In the genomic region with DNA sequence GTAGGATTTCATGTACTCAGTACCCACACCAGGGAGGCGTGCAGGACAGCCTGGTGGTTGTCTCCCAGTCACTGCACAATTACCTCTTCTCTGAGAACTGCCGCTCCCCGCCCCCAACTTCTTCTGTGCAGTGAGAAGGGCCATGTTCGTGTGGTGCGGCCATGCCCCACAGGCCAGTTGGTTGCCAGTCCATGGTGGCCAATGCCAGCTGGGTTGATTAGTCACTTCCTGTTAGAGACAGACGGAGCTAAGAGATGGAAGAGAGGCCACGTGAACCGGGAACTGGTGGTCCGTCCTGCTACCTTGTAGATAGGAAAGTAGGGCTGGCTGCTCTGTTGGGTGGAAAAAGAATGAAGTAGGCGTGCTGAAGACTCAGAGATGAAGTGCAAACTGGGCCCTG, we compare ENCODE assay signal across 22 cellular contexts.
"Had no signal": no experiment of that assay in that cellular context is flagged by ENCODE, and none has a peak within 500 bp of the region (broad histone marks: within the 10 kb centered on the region; RNA-seq: fewer than 3 reads in every experiment).

No MANE protein-coding gene starts in this region.

- H3K4me3 ChIP-seq: heart left ventricle, lung, pancreas, prostate gland, right lobe of liver, spleen, testis, tibial nerve, upper lobe of right lung, vagina had no signal

- H3K4me3 Mint-ChIP-seq: naive thymus-derived CD4-positive, alpha-beta T cell; neural crest cell; stimulated activated memory B cell treated with anti-CD40 and anti-IgM and Interleukin-4, amounts not matched to agents 10 μg/mL and 1 μg/mL and 100 μg/mL, for 72 hours; stimulated activated naive CD8-positive, alpha-beta T cell treated with anti-CD3 and anti-CD28 coated beads, Interleukin-15, Interleukin-2, amounts not matched to agents 100 ng/mL and 50 ng/mL, for 24 hours had no signal

- H3K9me3 Mint-ChIP-seq: stimulated activated memory B cell treated with anti-CD40 and anti-IgM and Interleukin-4, amounts not matched to agents 10 μg/mL and 1 μg/mL and 100 μg/mL, for 72 hours; stimulated activated naive CD8-positive, alpha-beta T cell treated with anti-CD3 and anti-CD28 coated beads, Interleukin-15, Interleukin-2, amounts not matched to agents 100 ng/mL and 50 ng/mL, for 24 hours had no signal

- H3K4me1 Mint-ChIP-seq: naive thymus-derived CD4-positive, alpha-beta T cell; stimulated activated memory B cell treated with anti-CD40 and anti-IgM and Interleukin-4, amounts not matched to agents 10 μg/mL and 1 μg/mL and 100 μg/mL, for 72 hours had no signal

- H3K4me1 ChIP-seq: heart left ventricle, pancreas, prostate gland, right lobe of liver, testis, tibial nerve, upper lobe of right lung, vagina had no signal

- H3K36me3 ChIP-seq: heart left ventricle, pancreas, prostate gland, right lobe of liver, spleen, tibial nerve, upper lobe of right lung, vagina had no signal

- H3K27me3 Mint-ChIP-seq: stimulated activated naive CD8-positive, alpha-beta T cell treated with anti-CD3 and anti-CD28 coated beads, Interleukin-15, Interleukin-2, amounts not matched to agents 100 ng/mL and 50 ng/mL, for 24 hours had no signal

- H3K36me3 Mint-ChIP-seq: naive thymus-derived CD4-positive, alpha-beta T cell; stimulated activated memory B cell treated with anti-CD40 and anti-IgM and Interleukin-4, amounts not matched to agents 10 μg/mL and 1 μg/mL and 100 μg/mL, for 72 hours had no signal

- H3K27me3 ChIP-seq: heart left ventricle, pancreas, right lobe of liver, spleen, testis, tibial nerve, upper lobe of right lung, vagina had no signal

- DNase-seq: effector memory CD4-positive, alpha-beta T cell; heart left ventricle; hippocampal formation; left colon; left ventricle myocardium superior; naive thymus-derived CD4-positive, alpha-beta T cell; nucleus accumbens; pancreas; right lobe of liver; spleen; stimulated activated CD4-positive, alpha-beta T cell treated with anti-CD3 and anti-CD28 coated beads, Interleukin-15, amount 100 ng/mL, for 24 hours; stimulated activated CD4-positive, alpha-beta T cell treated with anti-CD3 and anti-CD28 coated beads, Interleukin-1b, Interleukin-23, amount 100 ng/mL, for 48 hours; stimulated activated CD4-positive, alpha-beta T cell treated with anti-CD3 and anti-CD28 coated beads, Interleukin-4, amount 100 ng/mL, for 24 hours; testis; upper lobe of right lung had no signal

- H3K27ac Mint-ChIP-seq: naive thymus-derived CD4-positive, alpha-beta T cell; stimulated activated memory B cell treated with anti-CD40 and anti-IgM and Interleukin-4, amounts not matched to agents 10 μg/mL and 1 μg/mL and 100 μg/mL, for 72 hours; stimulated activated naive CD8-positive, alpha-beta T cell treated with anti-CD3 and anti-CD28 coated beads, Interleukin-15, Interleukin-2, amounts not matched to agents 100 ng/mL and 50 ng/mL, for 24 hours had no signal

- H3K27ac ChIP-seq: heart left ventricle, pancreas, prostate gland, right lobe of liver, spleen, testis, tibial nerve, upper lobe of right lung, vagina had no signal
